Comparison of ENCODE assay signal across 22 cellular contexts in genomic region chr17:39529455-39529854, GRCh38.
"Had no signal": no experiment of that assay in that cellular context is flagged by ENCODE, and none has a peak within 500 bp of the region (broad histone marks: within the 10 kb centered on the region; RNA-seq: fewer than 3 reads in every experiment).

No MANE protein-coding gene starts in this region.

- ATAC-seq: Panc1, PC-3 had no signal

- H3K9me3 ChIP-seq: SK-N-SH had no signal

- H3K4me2 ChIP-seq: SK-N-SH had no signal

- H3K27ac ChIP-seq: RWPE1 had no signal

- DNase-seq: KBM-7, MV-4-11, NCI-H1048, NCI-H1105, NCI-H1417, NCI-H1436 treated with DMSO at 0.1 percent for 48 hours, NCI-H1694, NCI-H187 treated with DMSO at 0.1 percent for 48 hours, NCI-H2029 treated with DMSO at 0.1 percent for 48 hours, NCI-H2171, NCI-H226, NCI-H446, NCI-H510A, NCI-H524 treated with DMSO at 0.1 percent for 48 hours, NCI-H69, NCI-H774, PC-3, SHP77, SK-N-SH, SW 1271 had no signal

- H3K9ac ChIP-seq: SK-N-SH had no signal
